9 cellular contexts compared by ENCODE assay signal in genomic region chr9:129225815-129226214, GRCh38. TPM values are rescaled to one million over a fixed set of nuclear protein-coding genes. Genes with fewer than 3 reads are reported as not detected.
DNase-seq lines count a peak whose midpoint lies in the region; ATAC-seq and TF ChIP-seq lines count a peak whose summit lies in the region.
"Had no signal": no experiment of that assay in that cellular context is flagged by ENCODE, and none has a peak within 500 bp of the region (broad histone marks: within the 10 kb centered on the region; RNA-seq: fewer than 3 reads in every experiment).

No MANE protein-coding gene starts in this region.

- peak; percentile 73 to 78 for ATAC-seq in activated T-cell treated with anti-CD3 and anti-CD28 coated beads, Interleukin-2, amount 50 U/mL, for 4 hours
- ATAC-seq in HG03135 (IDR thresholded peaks at IDR 0.05; ENCODE audit: unreplicated experiment): no peak

- peaks cover 20% of the 10 kb centered on the region for H3K4me1 Mint-ChIP-seq in activated T-cell treated with anti-CD3 and anti-CD28 coated beads, Interleukin-2, amount 50 U/mL, for 4 hours (ENCODE audit: low read depth)

- no peaks in the 10 kb centered on the region for H3K9me2 ChIP-seq in OCI-LY7 (ENCODE audit: insufficient read depth, low read length)

- H3K4me3 ChIP-seq in skeletal muscle cell (ENCODE audit: low read depth, low read length): no peak overlapping the region
- H3K4me3 ChIP-seq in OCI-LY7 (ENCODE audit: low read depth, low read length, poor library complexity, severe bottlenecking): no peak overlapping the region
- H3K4me3 ChIP-seq: SK-N-MC had no signal

- H3K79me2 ChIP-seq in OCI-LY7 (ENCODE audit: insufficient read depth, low read depth, low read length): no peaks in the 10 kb centered on the region

- BruUV-seq in OCI-LY7 (replicated peaks; lab: Mats Ljungman, UMichigan): no TSS peak

- H3K36me3 ChIP-seq in OCI-LY7 (ENCODE audit: insufficient read depth, low read length): no peaks in the 10 kb centered on the region

- CTCF ChIA-PET in OCI-LY7 (lab: Charles Lee; ENCODE audit: unreplicated experiment): no interaction called here

- no peaks in the 10 kb centered on the region for H3K9me3 Mint-ChIP-seq in activated T-cell treated with anti-CD3 and anti-CD28 coated beads, Interleukin-2, amount 50 U/mL, for 4 hours

- intact Hi-C loops in OCI-LY7 (cut with micrococcal nuclease; ENCODE audit: unreplicated experiment): no loop called here

- H3K4me3 Mint-ChIP-seq in activated T-cell treated with anti-CD3 and anti-CD28 coated beads, Interleukin-2, amount 50 U/mL, for 4 hours: no peak overlapping the region
- H3K4me3 Mint-ChIP-seq: naive B cell had no signal

- no peak overlapping the region for H3K4me2 ChIP-seq in OCI-LY7 (ENCODE audit: low read length)

- no peaks in the 10 kb centered on the region for H3K27me3 Mint-ChIP-seq in activated T-cell treated with anti-CD3 and anti-CD28 coated beads, Interleukin-2, amount 50 U/mL, for 4 hours (ENCODE audit: low read depth)

- H3K27ac ChIP-seq in OCI-LY7 (ENCODE audit: low read depth, low read length, poor library complexity, severe bottlenecking): no peak overlapping the region
- H3K27ac ChIP-seq: SK-N-MC had no signal

- H3K9me3 ChIP-seq in OCI-LY7 (ENCODE audit: low read length): no peaks in the 10 kb centered on the region

- POLR2A ChIA-PET in OCI-LY7 (lab: Charles Lee): no interaction called here

- no peak overlapping the region for H2AFZ ChIP-seq in OCI-LY7 (ENCODE audit: low read length)

- TF ChIP-seq CTCF in OCI-LY7 (conservative IDR thresholded peaks at IDR 0.05; ENCODE audit: low read length): no peak

- H4K20me1 ChIP-seq in OCI-LY7 (ENCODE audit: insufficient read depth, low read length): no peaks in the 10 kb centered on the region

- in situ Hi-C loops in KBM-7 (cut with MboI; ENCODE audit: low pct_unique_long_range_greater_than_20kb, low sequenced_read_pairs): no loop called here

- peaks cover 26% of the 10 kb centered on the region for H3K4me1 ChIP-seq in OCI-LY7 (ENCODE audit: insufficient read depth, low read length, poor library complexity, severe bottlenecking)

- DNase-seq in KBM-7: peak; percentile 71
- DNase-seq in activated T-cell treated with anti-CD3 and anti-CD28 coated beads, Interleukin-2, amount 50 U/mL, for 4 hours: peak; percentile 28
- DNase-seq in fibroblast of the conjunctiva (ENCODE audit: low read depth): peak; percentile 12
- DNase-seq in skeletal muscle cell (ENCODE audit: low read depth): peak; percentile 60
- DNase-seq in NOMO-1 treated with DMSO at 0.1 percent for 48 hours (lab: John Stamatoyannopoulos, UW; ENCODE audit: unreplicated experiment): no peak
- no peak for DNase-seq in OCI-LY7 (ENCODE audit: low spot score)
- DNase-seq: naive B cell had no signal

- no peaks in the 10 kb centered on the region for H3K36me3 Mint-ChIP-seq in activated T-cell treated with anti-CD3 and anti-CD28 coated beads, Interleukin-2, amount 50 U/mL, for 4 hours (ENCODE audit: insufficient read depth)
- H3K36me3 Mint-ChIP-seq: naive B cell had no signal

RNA-seq across cellular contexts. Expression of gene IER5L, which starts 47.8 kb away (rescaled TPM):
- total RNA-seq in activated T-cell treated with anti-CD3 and anti-CD28 coated beads, Interleukin-2, amount 50 U/mL, for 4 hours: 1 to 10 TPM; 1.6 to 1.9 (median 1.8) TPM
- total RNA-seq in OCI-LY7 (2014; rRNA removed; shearing (Covaris generic)): 16.9 and 21.2 TPM in 2 replicates
- 2.8 and 3.4 TPM in 2 replicates for total RNA-seq in OCI-LY7 (2022)

Comparison
In these comparisons a context has a peak if more than half of its experiments do, and no peak if none do; other contexts are left out.
1. DNase-seq: peak in KBM-7 (single experiment), activated T-cell treated with anti-CD3 and anti-CD28 coated beads, Interleukin-2, amount 50 U/mL, for 4 hours (single experiment), fibroblast of the conjunctiva (single experiment) and skeletal muscle cell (single experiment); none in NOMO-1 treated with DMSO at 0.1 percent for 48 hours (single experiment) and OCI-LY7 (single experiment).